In the genomic region with DNA sequence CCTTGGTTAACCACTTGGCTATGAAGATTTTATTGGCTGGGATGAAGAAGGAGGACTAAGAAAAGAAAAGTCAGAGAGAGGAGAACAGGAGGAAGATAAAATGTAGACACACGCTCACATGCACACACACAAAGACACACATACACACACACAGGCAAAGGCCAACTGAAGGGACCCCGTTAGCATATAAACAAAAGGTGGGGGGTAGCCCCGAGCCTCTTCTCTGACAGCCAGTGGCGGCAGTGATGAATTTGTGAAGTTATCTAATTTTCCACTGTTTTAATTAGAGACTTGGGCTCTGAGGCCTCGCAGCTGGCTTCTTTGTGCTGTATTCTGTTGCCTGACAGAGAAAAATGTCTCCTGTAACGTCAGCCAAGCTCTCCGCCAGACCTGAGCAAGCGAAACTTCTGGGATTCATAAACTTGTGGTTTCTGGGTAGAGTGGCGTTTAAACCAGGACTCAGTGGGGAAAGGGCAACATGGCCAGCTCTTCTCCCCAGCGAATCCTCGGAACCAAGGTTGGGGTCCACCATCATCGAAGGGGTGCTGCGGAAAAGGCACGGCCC, we compare ENCODE assay signal across 15 cellular contexts.
DNase-seq lines count a peak whose midpoint lies in the region; ATAC-seq, FAIRE-seq and TF ChIP-seq lines count a peak whose summit lies in the region.
"Had no signal": no experiment of that assay in that cellular context is flagged by ENCODE, and none has a peak within 500 bp of the region (broad histone marks: within the 10 kb centered on the region; RNA-seq: fewer than 3 reads in every experiment).

No MANE protein-coding gene starts in this region.

- TF ChIP-seq EP300 in H1 (IDR thresholded peaks at IDR 0.05; ENCODE audit: borderline replicate concordance in 1 of 2, low read depth in 2 of 2, low read length in 2 of 2), result no peak

- H3K27me3 ChIP-seq in H1 (replicated peaks in 1 of 4; ENCODE audit: control insufficient read depth in 3 of 4, extremely low read depth in 1 of 4, insufficient read depth in 3 of 4, low read length in 3 of 4) (no peaks in the 10 kb centered on the region), uterus (no peaks in the 10 kb centered on the region)

- TF ChIP-seq CTCF in H1 (IDR thresholded peaks at IDR 0.05; ENCODE audit: control extremely low read depth in 1 of 3, insufficient read depth in 1 of 3, low read depth in 1 of 3, low read length in 3 of 3) (no peak), uterus (IDR thresholded peaks at IDR 0.05) (no peak), Calu3 (IDR thresholded peaks at IDR 0.05; ENCODE audit: unreplicated experiment) (no peak)

- H3K4me1 ChIP-seq in H1 (replicated peaks in 1 of 4; ENCODE audit: control insufficient read depth in 3 of 4, insufficient read depth in 4 of 4, low read length in 3 of 4) (peaks cover 0 to 3% (median 0%) of the 10 kb centered on the region in 4 experiments; a peak in 1 of 7 replicates), uterus (no peaks in the 10 kb centered on the region)

- no peaks in the 10 kb centered on the region for H3K4me1 Mint-ChIP-seq in Calu3 (ENCODE audit: low read depth, unreplicated experiment)
- H3K4me1 Mint-ChIP-seq: central memory CD8-positive, alpha-beta T cell; memory B cell had no signal

- no peak overlapping the region for H4K8ac ChIP-seq in H1 (ENCODE audit: extremely low read depth, insufficient read depth, low read length)

- FAIRE-seq in H1 (lab: Jason Lieb, UNC), result no peak
- FAIRE-seq: GM18507 had no signal

- H2BK5ac ChIP-seq in H1 (ENCODE audit: low read depth, low read length), result no peak overlapping the region

- no peak overlapping the region for H3K14ac ChIP-seq in H1 (ENCODE audit: insufficient read length)

- no TSS peak for BruUV-seq in Calu3 (replicated peaks; lab: Mats Ljungman, UMichigan)

- H2BK12ac ChIP-seq in H1 (ENCODE audit: low read depth, low read length), result no peak overlapping the region

- H3K9me3 Mint-ChIP-seq in Calu3 (ENCODE audit: low read depth, unreplicated experiment), result no peaks in the 10 kb centered on the region
- H3K9me3 Mint-ChIP-seq: central memory CD8-positive, alpha-beta T cell; memory B cell had no signal

- no peaks in the 10 kb centered on the region for H3K79me1 ChIP-seq in H1 (ENCODE audit: low read depth, low read length)

- no peak overlapping the region for H3K9ac ChIP-seq in H1 (replicated peaks in 1 of 4; ENCODE audit: extremely low read depth in 1 of 4, low read depth in 3 of 4, low read length in 3 of 4)

- H2BK120ac ChIP-seq in H1 (replicated peaks; ENCODE audit: low read depth, low read length), result no peak overlapping the region

- H3K36me3 Mint-ChIP-seq in Calu3 (ENCODE audit: insufficient read depth, unreplicated experiment), result no peaks in the 10 kb centered on the region
- H3K36me3 Mint-ChIP-seq: memory B cell had no signal

- no peak overlapping the region for H4K91ac ChIP-seq in H1 (replicated peaks; ENCODE audit: insufficient read length, low read length)

- H3K4me3 ChIP-seq in H1 (ENCODE audit: extremely low read depth in 1 of 4, insufficient read depth in 2 of 4, low read depth in 3 of 4, low read length in 4 of 4) (no peak overlapping the region), uterus (no peak overlapping the region)
- H3K4me3 ChIP-seq: heart left ventricle, PC-9 had no signal

- H3K9me3 ChIP-seq in H1 (ENCODE audit: insufficient read depth in 2 of 2, low read depth in 1 of 2, low read length in 1 of 2) (no peaks in the 10 kb centered on the region), uterus (no peaks in the 10 kb centered on the region)
- H3K9me3 ChIP-seq: heart left ventricle had no signal

- CTCF ChIA-PET in H1 (lab: Charles Lee; ENCODE audit: partially characterized antibody), result interaction anchor here (0.7 to 3.0 kb wide), 5 partner anchors 15 to 143 kb away, joined by 3 to 9 read pairs (median 5); no protein-coding TSS in a partner anchor
- CTCF ChIA-PET in Calu3 (lab: Charles Lee), result interaction anchor here (1.8 kb wide), 1 partner anchor 9 kb away, joined by 5 read pairs; no protein-coding TSS in a partner anchor

- no peak for ATAC-seq in HG03196 (IDR thresholded peaks at IDR 0.05; ENCODE audit: unreplicated experiment)
- no peak for ATAC-seq in HG03565 (IDR thresholded peaks at IDR 0.05; ENCODE audit: unreplicated experiment)

- H4K20me1 ChIP-seq in H1 (replicated peaks in 1 of 2; ENCODE audit: control insufficient read depth in 1 of 2, insufficient read depth in 2 of 2, low read length in 2 of 2), result peaks cover 0 to 3% of the 10 kb centered on the region in 2 experiments

- DNase-seq in HT-29 (ENCODE audit: low spot score), result peak; percentile 38
- no peak for DNase-seq in H1 (ENCODE audit: low read depth in 1 of 2, low spot score in 2 of 2)
- DNase-seq in mucosa of gallbladder (ENCODE audit: low spot score), result peak; percentile 55
- peak; percentile 36 to 52 for DNase-seq in uterus
- no peak for DNase-seq in DMS 273 treated with DMSO at 0.1 percent for 48 hours (lab: John Stamatoyannopoulos, UW)
- DNase-seq in Calu3, result no peak
- DNase-seq: activated T-cell treated with anti-CD3 and anti-CD28 coated beads, Interleukin-2, amount 50 U/mL, for 1 hour; heart left ventricle; KG1; PC-9 had no signal

- no peak overlapping the region for H3K18ac ChIP-seq in H1 (ENCODE audit: extremely low read depth, low read length)

- H3K4me3 Mint-ChIP-seq in Calu3 (ENCODE audit: low read depth, unreplicated experiment), result no peak overlapping the region
- H3K4me3 Mint-ChIP-seq: central memory CD8-positive, alpha-beta T cell; memory B cell had no signal

- no peak overlapping the region; a peak in 1 of 4 replicates for H3K4me2 ChIP-seq in H1 (ENCODE audit: insufficient read depth in 1 of 2, low read depth in 2 of 2, low read length in 2 of 2)
- H3K4me2 ChIP-seq: PC-9 had no signal

- no peak for TF ChIP-seq RAD21 in H1 (IDR thresholded peaks at IDR 0.05 in 1 of 2, conservative IDR thresholded peaks at IDR 0.05 in 1 of 2; ENCODE audit: low read depth in 2 of 2, low read length in 2 of 2)

- H3K27me3 Mint-ChIP-seq in Calu3 (ENCODE audit: unreplicated experiment), result peaks cover 62% of the 10 kb centered on the region
- H3K27me3 Mint-ChIP-seq: central memory CD8-positive, alpha-beta T cell; memory B cell had no signal

- peaks cover 6% of the 10 kb centered on the region; the same call in 1 of the 2 replicates for H3K23me2 ChIP-seq in H1 (ENCODE audit: low read depth, low read length)

- 80% methylated on average over 14 of the region's 14 CpGs; no CpG with 5 or more reads in 1 of the 2 experiments for WGBS in H1 (ENCODE audit: extremely low coverage in 1 of 2, insufficient coverage in 1 of 2, insufficient read length in 1 of 2, insufficient replicate concordance in 2 of 2, low coverage in 1 of 2, low lambda C conversion rate in 2 of 2, missing lambda C conversion rate in 1 of 2), 2 experiments

- H2AFZ ChIP-seq in H1 (ENCODE audit: low read length), result peak overlapping the region; percentile 80
- H2AFZ ChIP-seq: PC-9 had no signal

- no peak overlapping the region for H2AK5ac ChIP-seq in H1 (ENCODE audit: low read depth, low read length)

- H4K5ac ChIP-seq in H1 (ENCODE audit: insufficient read length, low read depth, low read length), result no peak overlapping the region

- no peak overlapping the region for H3K23ac ChIP-seq in H1 (ENCODE audit: insufficient read length)

- no peak overlapping the region for H2BK15ac ChIP-seq in H1 (ENCODE audit: low read length)

- POLR2A ChIA-PET in H1 (lab: Charles Lee; ENCODE audit: partially characterized antibody), result interaction anchor here (0.6 to 0.7 kb wide), 2 partner anchors 70 to 90 kb away, joined by 3 read pairs; no protein-coding TSS in a partner anchor

- no peak overlapping the region for H3K4ac ChIP-seq in H1 (replicated peaks; ENCODE audit: insufficient read length, low read depth, low read length)

- no peak overlapping the region for H3K27ac ChIP-seq in H1 (ENCODE audit: low read depth, low read length)
- peak overlapping the region; percentile 70 to 73 for H3K27ac ChIP-seq in uterus
- H3K27ac ChIP-seq: PC-9 had no signal

- no peak overlapping the region for H3K27ac Mint-ChIP-seq in Calu3 (ENCODE audit: unreplicated experiment)
- H3K27ac Mint-ChIP-seq: memory B cell had no signal

- no peak overlapping the region for H3K56ac ChIP-seq in H1 (replicated peaks; ENCODE audit: insufficient read length, low read depth, low read length)

- no peaks in the 10 kb centered on the region for H3K79me2 ChIP-seq in H1 (ENCODE audit: control insufficient read depth in 1 of 2, insufficient read depth in 2 of 2, low read length in 2 of 2)

- TF ChIP-seq POLR2A in H1 (IDR thresholded peaks at IDR 0.05; ENCODE audit: control extremely low read depth in 1 of 2, low read depth in 2 of 2, low read length in 2 of 2) (no peak), uterus (IDR thresholded peaks at IDR 0.05) (no peak)

- intact Hi-C loops in uterus (cut with DNase I; ENCODE audit: low total_unique reads), result no loop called here
- intact Hi-C loops in Calu3 (cut with micrococcal nuclease; ENCODE audit: unreplicated experiment), result no loop called here

- H3K36me3 ChIP-seq in H1 (ENCODE audit: control insufficient read depth in 2 of 4, insufficient read depth in 4 of 4, low read length in 3 of 4), result no peaks in the 10 kb centered on the region; a peak in 1 of 8 replicates
- no peaks in the 10 kb centered on the region for H3K36me3 ChIP-seq in uterus
- H3K36me3 ChIP-seq: heart left ventricle had no signal

- H2BK20ac ChIP-seq in H1 (ENCODE audit: low read length), result no peak overlapping the region; the same call in 1 of the 2 replicates

TF ChIP-seq in H1, 55 proteins besides CTCF, POLR2A, EP300 and RAD21:
- TF ChIP-seq CBX5 (IDR thresholded peaks at IDR 0.05; ENCODE audit: low read depth, low read length) (no peak), POLR2AphosphoS5 (IDR thresholded peaks at IDR 0.05; ENCODE audit: low read depth, low read length) (no peak), TCF12 (IDR thresholded peaks at IDR 0.05; ENCODE audit: low read depth, low read length) (no peak), EZH2 (IDR thresholded peaks at IDR 0.05; ENCODE audit: low read depth, low read length, severe bottlenecking) (no peak), SIN3A (conservative IDR thresholded peaks at IDR 0.05 in 1 of 2, IDR thresholded peaks at IDR 0.05 in 1 of 2; ENCODE audit: low read depth in 1 of 2, low read length in 2 of 2) (no peak)

Comparison
In these comparisons a context has a peak if more than half of its experiments do, and no peak if none do; other contexts are left out.
1. DNase-seq: peak in HT-29 (single experiment), mucosa of gallbladder (single experiment) and uterus (2 of 2); none in H1 (0 of 2), DMS 273 treated with DMSO at 0.1 percent for 48 hours (single experiment) and Calu3 (single experiment).